ENCODE assay signal across 25 cellular contexts in genomic region chr20:5395932-5396727, GRCh38.
"Had no signal": no experiment of that assay in that cellular context is flagged by ENCODE, and none has a peak within 500 bp of the region (broad histone marks: within the 10 kb centered on the region; RNA-seq: fewer than 3 reads in every experiment).

No MANE protein-coding gene starts in this region.

- H3K4me3 ChIP-seq: ascending aorta, breast epithelium, PC-9 had no signal

- H3K9me3 ChIP-seq: ascending aorta, breast epithelium had no signal

- H3K4me1 ChIP-seq: ascending aorta, breast epithelium had no signal

- H3K27me3 ChIP-seq: ascending aorta, breast epithelium had no signal

- H3K4me2 ChIP-seq: PC-9 had no signal

- H3K27ac ChIP-seq: ascending aorta, breast epithelium, PC-9 had no signal

- H3K4me1 Mint-ChIP-seq: T-helper 17 cell had no signal

- H3K36me3 ChIP-seq: ascending aorta, breast epithelium had no signal

- H2AFZ ChIP-seq: PC-9 had no signal

- H3K9me3 Mint-ChIP-seq: WTC11 had no signal

- ATAC-seq: activated CD8-positive, alpha-beta T cell treated with anti-CD3 and anti-CD28 coated beads, Interleukin-2, amount 10 ng/mL, durations not matched to agents 7 days and 5 days; T-helper 17 cell; WTC11 had no signal

- DNase-seq: activated CD4-positive, alpha-beta T cell treated with anti-CD3 and anti-CD28 coated beads for 48 hours; activated CD4-positive, alpha-beta T cell treated with anti-CD3 and anti-CD28 coated beads, Interleukin-2, amount 50 U/mL, for 4 hours; activated CD4-positive, CD25-positive, alpha-beta regulatory T cell treated with anti-CD3 and anti-CD28 coated beads, Interleukin-2, amount 50 U/mL, for 72 hours; activated CD8-positive, alpha-beta memory T cell treated with anti-CD3 and anti-CD28 coated beads, Interleukin-2, amount 50 U/mL, for 48 hours; activated CD8-positive, alpha-beta T cell treated with anti-CD3 and anti-CD28 coated beads, Interleukin-2, amount 10 ng/mL, durations not matched to agents 7 days and 5 days; activated naive CD4-positive, alpha-beta T cell treated with anti-CD3 and anti-CD28 coated beads, Interleukin-2, amount 50 U/mL, for 16 hours; activated T-cell treated with anti-CD3 and anti-CD28 coated beads, Interleukin-2, amount 50 U/mL, for 1 hour; amniotic stem cell; caudate nucleus; Kasumi-1; KBM-7; NCI-H1092; NCI-H1417 treated with DMSO at 0.1 percent for 48 hours; NCI-H1694; NCI-H2029; NCI-H2107; NCI-H510A treated with DMSO at 0.1 percent for 48 hours; NCI-H69; PC-9; SIG-M5; T-helper 17 cell; T-helper 9 cell had no signal

- H3K27ac Mint-ChIP-seq: activated CD8-positive, alpha-beta T cell treated with anti-CD3 and anti-CD28 coated beads, Interleukin-2, amount 10 ng/mL, durations not matched to agents 7 days and 5 days; T-helper 17 cell; WTC11 had no signal

- H3K4me3 Mint-ChIP-seq: activated CD8-positive, alpha-beta T cell treated with anti-CD3 and anti-CD28 coated beads, Interleukin-2, amount 10 ng/mL, durations not matched to agents 7 days and 5 days; T-helper 17 cell; WTC11 had no signal

- H3K36me3 Mint-ChIP-seq: WTC11 had no signal
